Comparison of ENCODE assay signal across 26 cellular contexts in the genomic region with DNA sequence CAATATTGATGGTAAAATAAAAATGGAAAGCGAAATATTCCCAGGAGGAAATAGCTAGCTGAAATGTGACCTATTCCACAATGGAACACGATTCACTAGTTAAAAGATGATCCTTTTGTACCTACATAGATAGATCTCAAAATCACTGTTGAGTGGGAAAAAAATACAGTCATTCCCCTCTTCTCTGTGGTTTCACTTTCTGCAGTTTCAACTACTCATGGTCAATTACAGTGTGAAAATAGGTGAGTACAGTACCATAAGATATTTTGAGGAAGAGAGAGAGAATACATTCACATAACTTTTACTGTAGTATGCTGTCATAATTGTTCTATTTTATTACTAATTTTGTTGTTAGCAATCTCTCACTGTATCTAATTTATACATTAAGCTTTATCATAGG. TPM values are rescaled to one million over a fixed set of nuclear protein-coding genes. Genes with fewer than 3 reads are reported as not detected.
A peak's percentile ranks its signal among the peaks of the same experiment; 100 is the strongest.
DNase-seq lines count a peak whose midpoint lies in the region; ATAC-seq and TF ChIP-seq lines count a peak whose summit lies in the region.
"Had no signal": no experiment of that assay in that cellular context is flagged by ENCODE, and none has a peak within 500 bp of the region (broad histone marks: within the 10 kb centered on the region; RNA-seq: fewer than 3 reads in every experiment).

No MANE protein-coding gene starts in this region.

- H3K4me3 Mint-ChIP-seq in glutamatergic neuron (ENCODE audit: unreplicated experiment): no peak overlapping the region
- H3K4me3 Mint-ChIP-seq: activated CD8-positive, alpha-beta T cell treated with anti-CD3 and anti-CD28 coated beads, Interleukin-2, amount 10 ng/mL, durations not matched to agents 7 days and 5 days; endodermal cell; IgD-negative memory B cell; type B pancreatic cell had no signal

- no peaks in the 10 kb centered on the region for H3K9me3 Mint-ChIP-seq in glutamatergic neuron (ENCODE audit: unreplicated experiment)
- H3K9me3 Mint-ChIP-seq: endodermal cell, IgD-negative memory B cell, type B pancreatic cell had no signal

- peak overlapping the region; percentile 53 for H3K4me3 ChIP-seq in OCI-LY3 (ENCODE audit: low read length)
- H3K4me3 ChIP-seq: esophagus muscularis mucosa, sigmoid colon had no signal

- peak; percentile 73 for ATAC-seq in GM18499 (IDR thresholded peaks at IDR 0.05; ENCODE audit: insufficient read depth, unreplicated experiment)
- peak; percentile 60 for ATAC-seq in GM18907 (IDR thresholded peaks at IDR 0.05; ENCODE audit: unreplicated experiment)
- ATAC-seq in HG02938 (IDR thresholded peaks at IDR 0.05; ENCODE audit: unreplicated experiment): peak; percentile 61
- ATAC-seq: activated CD8-positive, alpha-beta T cell treated with anti-CD3 and anti-CD28 coated beads, Interleukin-2, amount 10 ng/mL, durations not matched to agents 7 days and 5 days; left lobe of liver; Panc1 had no signal

- H4K20me1 ChIP-seq in OCI-LY3 (ENCODE audit: insufficient read depth, low read length): no peaks in the 10 kb centered on the region; the same call in 1 of the 2 replicates

- no peak overlapping the region for H2AFZ ChIP-seq in OCI-LY3 (ENCODE audit: low read depth, low read length)

- DNase-seq in glutamatergic neuron: no peak
- no peak for DNase-seq in globus pallidus (ENCODE audit: low spot score)
- no peak for DNase-seq in NCI-H524 (lab: John Stamatoyannopoulos, UW)
- DNase-seq in NCI-H1092 (lab: John Stamatoyannopoulos, UW): no peak
- DNase-seq: activated CD8-positive, alpha-beta T cell treated with anti-CD3 and anti-CD28 coated beads, Interleukin-2, amount 10 ng/mL, durations not matched to agents 7 days and 5 days; activated naive CD4-positive, alpha-beta T cell; activated T-cell treated with anti-CD3 and anti-CD28 coated beads, Interleukin-2, amount 50 U/mL, for 1 hour; aorta; EL; endodermal cell; foreskin melanocyte; hippocampal formation; mesendoderm; NCI-H1417 treated with DMSO at 0.1 percent for 48 hours; sigmoid colon had no signal

- TF ChIP-seq CTCF in OCI-LY3 (IDR thresholded peaks at IDR 0.05; ENCODE audit: low read depth, low read length) (no peak), glutamatergic neuron (IDR thresholded peaks at IDR 0.05; ENCODE audit: partially characterized antibody, unreplicated experiment) (no peak)

- H3K27me3 ChIP-seq in OCI-LY3 (ENCODE audit: low read depth, low read length): peaks cover 34% of the 10 kb centered on the region
- H3K27me3 ChIP-seq: sigmoid colon had no signal

- H3K79me2 ChIP-seq in OCI-LY3 (ENCODE audit: low read length): no peaks in the 10 kb centered on the region

- H3K36me3 ChIP-seq in OCI-LY3 (replicated peaks; ENCODE audit: low read depth, low read length): no peaks in the 10 kb centered on the region
- H3K36me3 ChIP-seq: esophagus muscularis mucosa, sigmoid colon had no signal

- no peak overlapping the region for H3K27ac ChIP-seq in OCI-LY3 (ENCODE audit: low read length)
- H3K27ac ChIP-seq: esophagus muscularis mucosa, sigmoid colon had no signal

- H3K4me1 Mint-ChIP-seq in glutamatergic neuron (ENCODE audit: low read depth, unreplicated experiment): peaks cover under 1% of the 10 kb centered on the region
- H3K4me1 Mint-ChIP-seq: CD14-positive monocyte had no signal

- no peaks in the 10 kb centered on the region for H3K9me3 ChIP-seq in OCI-LY3 (ENCODE audit: insufficient read depth, low read length)
- H3K9me3 ChIP-seq: esophagus muscularis mucosa, sigmoid colon had no signal

- H3K36me3 Mint-ChIP-seq in glutamatergic neuron (ENCODE audit: unreplicated experiment): no peaks in the 10 kb centered on the region
- H3K36me3 Mint-ChIP-seq: CD14-positive monocyte, IgD-negative memory B cell, type B pancreatic cell had no signal

- H3K4me1 ChIP-seq in OCI-LY3 (ENCODE audit: low read length): peaks cover 32% of the 10 kb centered on the region
- H3K4me1 ChIP-seq: esophagus muscularis mucosa had no signal

- H3K27me3 Mint-ChIP-seq in glutamatergic neuron (ENCODE audit: unreplicated experiment): no peaks in the 10 kb centered on the region

- no peak overlapping the region for H3K27ac Mint-ChIP-seq in glutamatergic neuron (ENCODE audit: unreplicated experiment)
- H3K27ac Mint-ChIP-seq: activated CD8-positive, alpha-beta T cell treated with anti-CD3 and anti-CD28 coated beads, Interleukin-2, amount 10 ng/mL, durations not matched to agents 7 days and 5 days; CD14-positive monocyte; endodermal cell; IgD-negative memory B cell; progenitor cell of endocrine pancreas; type B pancreatic cell had no signal

- no peak overlapping the region for H3K9ac ChIP-seq in OCI-LY3 (ENCODE audit: low read length)

- peak overlapping the region; percentile 73 for H3K4me2 ChIP-seq in OCI-LY3 (ENCODE audit: low read length)

RNA-seq across cellular contexts. Expression of a gene that starts 56.0 kb away (rescaled TPM):
- 8.5 TPM for total RNA-seq in glutamatergic neuron (ENCODE audit: unreplicated experiment)
- total RNA-seq: activated CD8-positive, alpha-beta T cell treated with anti-CD3 and anti-CD28 coated beads, Interleukin-2, amount 10 ng/mL, durations not matched to agents 7 days and 5 days had no signal
